In the genomic region with DNA sequence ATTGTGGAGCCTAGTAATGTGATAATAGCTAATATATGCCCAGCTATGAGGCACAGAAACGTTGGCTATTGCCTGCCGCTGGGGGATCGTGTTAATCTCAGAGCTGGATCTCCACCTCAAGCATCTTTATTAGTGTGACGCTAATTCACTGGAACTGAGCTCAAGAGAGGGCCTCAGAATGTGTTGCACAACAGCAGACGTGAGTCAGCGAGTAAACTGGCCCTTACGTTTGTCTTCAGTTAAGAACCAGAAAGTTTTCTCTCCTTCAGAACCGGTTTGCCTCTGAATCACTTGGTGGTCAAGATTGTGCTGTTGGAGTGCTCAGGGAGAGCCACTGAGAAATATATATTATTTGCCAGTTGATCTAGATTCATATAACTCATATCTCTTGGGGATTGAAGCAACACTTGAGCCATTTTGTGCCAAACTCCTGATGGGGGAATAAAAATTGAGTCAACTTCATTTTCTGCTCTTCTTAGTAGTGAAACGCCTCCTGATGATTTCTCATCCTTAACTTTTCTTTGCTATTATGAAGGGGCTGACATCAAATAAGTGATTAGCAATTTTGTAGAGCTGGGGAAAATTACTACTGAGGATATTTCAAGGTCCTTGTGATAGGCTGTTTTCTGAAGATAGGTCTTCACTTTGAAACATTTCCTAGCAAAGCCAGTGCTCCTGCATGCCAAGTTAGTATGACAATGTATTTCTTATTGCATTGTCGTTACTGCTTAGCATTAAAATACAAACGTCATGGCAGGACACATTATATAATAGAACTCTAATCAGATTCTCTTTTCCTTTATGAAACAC, we compare ENCODE assay signal across 8 cellular contexts. TPM values are rescaled to one million over a fixed set of nuclear protein-coding genes. Genes with fewer than 3 reads are reported as not detected.
DNase-seq lines count a peak whose midpoint lies in the region; ATAC-seq and TF ChIP-seq lines count a peak whose summit lies in the region.

No MANE protein-coding gene starts in this region.

- peaks cover 40 to 62% of the 10 kb centered on the region in 2 donors for H3K36me3 Mint-ChIP-seq in stimulated activated naive B cell treated with anti-CD40 and anti-IgM and Interleukin-4, amounts not matched to agents 10 μg/mL and 1 μg/mL and 100 μg/mL, for 72 hours

- H4K8ac ChIP-seq in trophoblast cell (ENCODE audit: low read depth, low read length), result peak overlapping the region; percentile 19

- H4K91ac ChIP-seq in trophoblast cell (ENCODE audit: low read depth, low read length), result no peak overlapping the region

- H3K9me3 ChIP-seq in PC-3 (ENCODE audit: low read length), result no peaks in the 10 kb centered on the region
- H3K9me3 ChIP-seq in fibroblast of lung (ENCODE audit: control insufficient read depth, insufficient read depth, low read depth, low read length), result no peaks in the 10 kb centered on the region
- H3K9me3 ChIP-seq in trophoblast cell (ENCODE audit: insufficient read depth, low read depth, low read length), result no peaks in the 10 kb centered on the region

- no peak overlapping the region for H3K23ac ChIP-seq in trophoblast cell (ENCODE audit: low read length)

- no TSS peak for BruUV-seq in PC-3 (replicated peaks; lab: Mats Ljungman, UMichigan)

- no peak overlapping the region for H3K14ac ChIP-seq in trophoblast cell (ENCODE audit: low read length)

- peaks cover 9% of the 10 kb centered on the region for H3F3A ChIP-seq in PC-3 (ENCODE audit: low read length, unreplicated experiment)

- H3K9ac ChIP-seq in PC-3 (ENCODE audit: low read length) (peak overlapping the region; percentile 65), fibroblast of lung (ENCODE audit: insufficient read depth, low read length) (no peak overlapping the region), trophoblast cell (ENCODE audit: low read length) (no peak overlapping the region)

- H3K4me2 ChIP-seq in PC-3 (ENCODE audit: low read length), result peak overlapping the region; percentile 71
- H3K4me2 ChIP-seq in fibroblast of lung (ENCODE audit: extremely low read depth, insufficient read depth, low read length), result peak overlapping the region; percentile 27
- peak overlapping the region; percentile 43 for H3K4me2 ChIP-seq in trophoblast cell (ENCODE audit: low read length)

- H2BK12ac ChIP-seq in trophoblast cell (ENCODE audit: low read length), result no peak overlapping the region

- ATAC-seq in PC-3, result peak; percentile 97
- no peak for ATAC-seq in HG03280 (IDR thresholded peaks at IDR 0.05; ENCODE audit: unreplicated experiment)
- no peak for ATAC-seq in stimulated activated naive B cell treated with anti-CD40 and anti-IgM and Interleukin-4, amounts not matched to agents 10 μg/mL and 1 μg/mL and 100 μg/mL, for 72 hours (replicated peaks)

- H4K20me1 ChIP-seq in PC-3 (ENCODE audit: low read length) (peaks cover 10% of the 10 kb centered on the region; the same call in 1 of the 2 replicates), fibroblast of lung (ENCODE audit: control insufficient read depth, extremely low read depth, insufficient read depth, low read length) (no peaks in the 10 kb centered on the region)

- H3K27me3 Mint-ChIP-seq in stimulated activated naive B cell treated with anti-CD40 and anti-IgM and Interleukin-4, amounts not matched to agents 10 μg/mL and 1 μg/mL and 100 μg/mL, for 72 hours, result no peaks in the 10 kb centered on the region

- H2AFZ ChIP-seq in PC-3 (ENCODE audit: low read length) (no peak overlapping the region), fibroblast of lung (ENCODE audit: low read length) (no peak overlapping the region), trophoblast cell (ENCODE audit: insufficient read depth, low read length, poor library complexity) (no peak overlapping the region)

- H3K4ac ChIP-seq in trophoblast cell (ENCODE audit: low read depth, low read length), result no peak overlapping the region

- no peak overlapping the region for H4K12ac ChIP-seq in trophoblast cell (ENCODE audit: low read depth, low read length)

- H3K9me2 ChIP-seq in PC-3 (replicated peaks; ENCODE audit: low read length), result no peaks in the 10 kb centered on the region

- no peak; the same call in 1 of the 2 replicates for TF ChIP-seq CTCF in PC-3 (conservative IDR thresholded peaks at IDR 0.05; ENCODE audit: low read depth, low read length)
- peak in 1 of 2 donors; percentile 23 for TF ChIP-seq CTCF in fibroblast of lung (conservative IDR thresholded peaks at IDR 0.05 in 1 of 2, IDR thresholded peaks at IDR 0.05 in 1 of 2; ENCODE audit: low read depth in 1 of 2, low read length in 2 of 2)

- H3K4me3 Mint-ChIP-seq in stimulated activated naive B cell treated with anti-CD40 and anti-IgM and Interleukin-4, amounts not matched to agents 10 μg/mL and 1 μg/mL and 100 μg/mL, for 72 hours, result no peak overlapping the region

- peaks cover 1 to 5% of the 10 kb centered on the region in 2 donors for H3K4me1 Mint-ChIP-seq in stimulated activated naive B cell treated with anti-CD40 and anti-IgM and Interleukin-4, amounts not matched to agents 10 μg/mL and 1 μg/mL and 100 μg/mL, for 72 hours

- CTCF ChIA-PET in PC-3 (lab: Charles Lee), result interaction anchor here (0.5 to 1.1 kb wide), 3 partner anchors 19 to 133 kb away, joined by 3 to 6 read pairs (median 4); no protein-coding TSS in a partner anchor

- no peak overlapping the region for H3K18ac ChIP-seq in trophoblast cell (ENCODE audit: low read length)

- H3K36me3 ChIP-seq in PC-3 (ENCODE audit: low read depth, low read length) (peaks cover 45% of the 10 kb centered on the region), fibroblast of lung (ENCODE audit: control insufficient read depth, insufficient read depth, low read length) (peaks cover 2% of the 10 kb centered on the region), trophoblast cell (ENCODE audit: control insufficient read depth in 1 of 2, insufficient read depth in 2 of 2, low read length in 2 of 2) (peaks cover 5 to 7% of the 10 kb centered on the region in 2 experiments)

- H3K27ac Mint-ChIP-seq in stimulated activated naive B cell treated with anti-CD40 and anti-IgM and Interleukin-4, amounts not matched to agents 10 μg/mL and 1 μg/mL and 100 μg/mL, for 72 hours, result no peak overlapping the region

- peak overlapping the region; percentile 66 for H2BK120ac ChIP-seq in trophoblast cell (ENCODE audit: insufficient read depth, low read length, poor library complexity)

- peak overlapping the region; percentile 33 for H3K4me3 ChIP-seq in PC-3 (ENCODE audit: low read length)
- H3K4me3 ChIP-seq in fibroblast of lung (replicated peaks in 1 of 4; ENCODE audit: control extremely low read depth in 1 of 4, insufficient read depth in 1 of 4, low read depth in 3 of 4, low read length in 4 of 4), result no peak overlapping the region
- H3K4me3 ChIP-seq in trophoblast cell (ENCODE audit: low read depth, low read length), result no peak overlapping the region

- peaks cover 0 to 4% of the 10 kb centered on the region in 2 donors for H3K9me3 Mint-ChIP-seq in stimulated activated naive B cell treated with anti-CD40 and anti-IgM and Interleukin-4, amounts not matched to agents 10 μg/mL and 1 μg/mL and 100 μg/mL, for 72 hours

- peaks cover 18% of the 10 kb centered on the region for H3K79me1 ChIP-seq in trophoblast cell (ENCODE audit: low read length)

- intact Hi-C loops in PC-3 (cut with micrococcal nuclease), result loop anchor here (1.0 kb wide), 1 partner anchor 19 kb away; no protein-coding TSS in a partner anchor

- DNase-seq in DMS79 (lab: John Stamatoyannopoulos, UW) (peak; percentile 65), PC-3 (peak; percentile 99), fibroblast of lung (ENCODE audit: low read depth in 2 of 2) (peak; percentile 100), trophoblast cell (peak; percentile 100), NCI-H345 treated with DMSO at 0.1 percent for 48 hours (lab: John Stamatoyannopoulos, UW; ENCODE audit: unreplicated experiment) (no peak)
- DNase-seq in activated CD8-positive, alpha-beta memory T cell treated with anti-CD3 and anti-CD28 coated beads, Interleukin-2, amount 50 U/mL, for 4 hours, result no peak
- no peak for DNase-seq in stimulated activated naive B cell treated with anti-CD40 and anti-IgM and Interleukin-4, amounts not matched to agents 10 μg/mL and 1 μg/mL and 100 μg/mL, for 72 hours

- H3K27ac ChIP-seq in PC-3 (ENCODE audit: low read length) (peak overlapping the region; percentile 96), fibroblast of lung (ENCODE audit: insufficient read depth, low read length) (peak overlapping the region; percentile 44), trophoblast cell (ENCODE audit: low read depth, low read length) (peak overlapping the region; percentile 98)

- H3K79me2 ChIP-seq in PC-3 (ENCODE audit: low read length) (peaks cover 69% of the 10 kb centered on the region), fibroblast of lung (ENCODE audit: control insufficient read depth, insufficient read depth, low read length) (peaks cover 12% of the 10 kb centered on the region), trophoblast cell (ENCODE audit: control insufficient read depth, insufficient read depth, low read length, poor library complexity) (peaks cover 7% of the 10 kb centered on the region)

- no peak overlapping the region for H2AK5ac ChIP-seq in trophoblast cell (ENCODE audit: low read length)

- POLR2A ChIA-PET in PC-3 (lab: Charles Lee; ENCODE audit: unreplicated experiment), result interaction anchor here (0.5 to 1.2 kb wide), 6 partner anchors 19 to 1340 kb away, joined by 3 to 4 read pairs (median 3); no protein-coding TSS in a partner anchor

- WGBS in trophoblast cell (ENCODE audit: extremely low coverage, insufficient coverage, insufficient read length), result no CpG with 5 or more reads among the region's 11 CpGs

- H2BK5ac ChIP-seq in trophoblast cell (ENCODE audit: low read depth, low read length, poor library complexity), result no peak overlapping the region

- peaks cover 35% of the 10 kb centered on the region for H3K4me1 ChIP-seq in PC-3 (ENCODE audit: insufficient read depth, low read length)
- H3K4me1 ChIP-seq in fibroblast of lung (ENCODE audit: control insufficient read depth, extremely low read depth, insufficient read depth, low read length), result peaks cover 17% of the 10 kb centered on the region
- peaks cover 5 to 13% of the 10 kb centered on the region in 2 experiments for H3K4me1 ChIP-seq in trophoblast cell (ENCODE audit: control insufficient read depth in 1 of 2, insufficient read depth in 2 of 2, low read length in 2 of 2)

- H3K27me3 ChIP-seq in PC-3 (ENCODE audit: low read length) (no peaks in the 10 kb centered on the region), fibroblast of lung (ENCODE audit: control insufficient read depth, insufficient read depth, low read length) (no peaks in the 10 kb centered on the region), trophoblast cell (ENCODE audit: insufficient read depth, low read length) (no peaks in the 10 kb centered on the region)

RNA-seq across cellular contexts. Expression of gene BZW2, which starts 22.3 kb away (rescaled TPM):
- total RNA-seq in PC-3 (2014; rRNA removed) (86.1 and 94.1 TPM in 2 replicates), fibroblast of lung (39.3 and 43.3 TPM in 2 replicates)
- polyA plus RNA-seq in fibroblast of lung, result 88.8 and 95.5 TPM in 2 replicates
- polyA plus RNA-seq in fibroblast of lung (2012), result 59.9 and 72.9 TPM in 2 replicates
- 30.0 and 40.3 TPM in 2 replicates for polyA minus RNA-seq in fibroblast of lung (ENCODE audit: low replicate concordance)
- 239 and 252 TPM in 2 replicates for polyA plus RNA-seq in trophoblast cell (2013)

RNA-seq across cellular contexts. Expression of gene ANKMY2, which starts 22.7 kb away (rescaled TPM):
- total RNA-seq in PC-3 (2014; rRNA removed) (7.7 and 8.5 TPM in 2 replicates), fibroblast of lung (33.1 and 50.4 TPM in 2 replicates)
- 23.9 and 34.3 TPM in 2 replicates for polyA plus RNA-seq in fibroblast of lung
- polyA plus RNA-seq in fibroblast of lung (2012), result 17.2 and 21.1 TPM in 2 replicates
- 5.8 and 6.6 TPM in 2 replicates for polyA minus RNA-seq in fibroblast of lung (ENCODE audit: low replicate concordance)
- polyA plus RNA-seq in trophoblast cell (2013), result 17.7 and 18.1 TPM in 2 replicates

Comparison
In these comparisons a context has a peak if more than half of its experiments do, and no peak if none do; other contexts are left out.
1. DNase-seq: peak in DMS79 (single experiment), PC-3 (single experiment), fibroblast of lung (2 of 2) and trophoblast cell (2 of 2); none in NCI-H345 treated with DMSO at 0.1 percent for 48 hours (single experiment), activated CD8-positive, alpha-beta memory T cell treated with anti-CD3 and anti-CD28 coated beads, Interleukin-2, amount 50 U/mL, for 4 hours (single experiment) and stimulated activated naive B cell treated with anti-CD40 and anti-IgM and Interleukin-4, amounts not matched to agents 10 μg/mL and 1 μg/mL and 100 μg/mL, for 72 hours (single experiment).
2. H3K27ac ChIP-seq: peak in every context shown above with its lines; median percentile 98 in trophoblast cell; 96 in PC-3; 44 in fibroblast of lung.
3. Peak in every context shown above with its lines, with median percentiles within 50 percentile points of each other: H3K4me2 ChIP-seq.